In genomic region chr16:83808573-83809014, GRCh38 we compare ENCODE assay signal across 8 cellular contexts. TPM values are rescaled to one million over a fixed set of nuclear protein-coding genes. Genes with fewer than 3 reads are reported as not detected.
DNase-seq lines count a peak whose midpoint lies in the region; ATAC-seq and TF ChIP-seq lines count a peak whose summit lies in the region.

No MANE protein-coding gene starts in this region.

- H3K79me2 ChIP-seq in H9 (ENCODE audit: insufficient read depth, low read length) = peaks cover 8% of the 10 kb centered on the region; the same call in 1 of the 2 replicates

- H4K20me1 ChIP-seq in H9 (ENCODE audit: control insufficient read depth, insufficient read depth, insufficient read length) = peaks cover 2% of the 10 kb centered on the region

- peak overlapping the region; percentile 67 to 86 for H3K4me3 ChIP-seq in foreskin fibroblast (ENCODE audit: low read depth in 1 of 2, low read length in 2 of 2)
- H3K4me3 ChIP-seq in skeletal muscle cell (ENCODE audit: low read depth, low read length) = peak overlapping the region; percentile 89

- H3K9me3 Mint-ChIP-seq in H9 (no peaks in the 10 kb centered on the region; a peak in 1 of 5 replicates), T-cell (no peaks in the 10 kb centered on the region)

- H3K27ac ChIP-seq in H9 (ENCODE audit: insufficient read length, low read depth, low read length) = no peak overlapping the region

- DNase-seq in H9 (no peak), T-cell (no peak), foreskin fibroblast (peak in 1 of 2 donors; percentile 6), skeletal muscle cell (ENCODE audit: low read depth) (no peak), germinal center (ENCODE audit: low spot score) (no peak)
- DNase-seq in stimulated activated naive CD4-positive, alpha-beta T cell (lab: John Stamatoyannopoulos, UW) = no peak

- H3K18ac ChIP-seq in H9 (ENCODE audit: insufficient read length, low read depth, low read length) = no peak overlapping the region

- H3K79me1 ChIP-seq in H9 (ENCODE audit: insufficient read depth, low read depth, low read length, poor library complexity, severe bottlenecking) = peaks cover 4% of the 10 kb centered on the region

- no peak overlapping the region for H2AK5ac ChIP-seq in H9 (ENCODE audit: insufficient read length, low read length)

- no peak overlapping the region for H4K91ac ChIP-seq in H9 (ENCODE audit: insufficient read length, low read depth, low read length)

- no peak overlapping the region for H3K4ac ChIP-seq in H9 (ENCODE audit: low read depth, low read length)

- no peak overlapping the region for H2BK12ac ChIP-seq in H9 (ENCODE audit: insufficient read length, low read depth, low read length)

- no peak overlapping the region for H2AFZ ChIP-seq in H9 (ENCODE audit: low read length)

- peak overlapping the region; percentile 58 for H3K9ac ChIP-seq in H9 (ENCODE audit: extremely low read depth, insufficient read length, low read length)

- H3K4me1 Mint-ChIP-seq in H9 = peaks cover 29 to 30% of the 10 kb centered on the region in 2 experiments
- H3K4me1 Mint-ChIP-seq in T-cell = peaks cover 33 to 47% (median 37%) of the 10 kb centered on the region in 3 donors

- TF ChIP-seq CTCF in H9 (conservative IDR thresholded peaks at IDR 0.05) (no peak), foreskin fibroblast (IDR thresholded peaks at IDR 0.05; ENCODE audit: low read depth, low read length) (no peak)

- CTCF ChIA-PET in T-cell (lab: Charles Lee) = interaction anchor here in 1 of 2 donors (1.5 kb wide), 1 partner anchor 378 kb away, joined by 3 read pairs; the partner anchor contains the start of gene TAF1C

- H2BK20ac ChIP-seq in H9 (ENCODE audit: low read depth, low read length, poor library complexity, severe bottlenecking) = no peak overlapping the region

- H3K4me3 Mint-ChIP-seq in H9 (peak overlapping the region; percentile 96 to 98), T-cell (peak overlapping the region; percentile 91 to 97 (median 96))

- no peaks in the 10 kb centered on the region for H3K27me3 ChIP-seq in H9 (ENCODE audit: insufficient read depth, low read length)

- no peak overlapping the region for H4K5ac ChIP-seq in H9 (ENCODE audit: insufficient read length, low read depth, low read length)

- no peak overlapping the region for H3K23ac ChIP-seq in H9 (ENCODE audit: insufficient read length, low read depth, low read length)

- no peak for ATAC-seq in T-cell (replicated peaks in 1 of 4)
- no peak for ATAC-seq in HG03159 (IDR thresholded peaks at IDR 0.05; ENCODE audit: unreplicated experiment)
- ATAC-seq in HG02571 (IDR thresholded peaks at IDR 0.05; ENCODE audit: unreplicated experiment) = no peak

- POLR2A ChIA-PET in T-cell (lab: Charles Lee) = no interaction called here

- no peak overlapping the region for H2BK15ac ChIP-seq in H9 (ENCODE audit: low read depth, low read length)

- H3K27me3 Mint-ChIP-seq in H9 (ENCODE audit: low read depth) (0 out of 2 replicates have a peak, but pooled peaks cover 1% of the 10 kb centered on the region), T-cell (no peaks in the 10 kb centered on the region)

- H3K36me3 Mint-ChIP-seq in H9 (ENCODE audit: insufficient read depth in 1 of 3, low read depth in 3 of 3) (peaks cover 17 to 42% (median 31%) of the 10 kb centered on the region in 3 experiments; a peak in 6 of 7 replicates), T-cell (peaks cover 34% of the 10 kb centered on the region)

- H3K4me1 ChIP-seq in H9 (ENCODE audit: insufficient read depth, low read length) = peaks cover 10% of the 10 kb centered on the region; the same call in 1 of the 2 replicates

- H2BK5ac ChIP-seq in H9 (ENCODE audit: insufficient read length, low read length) = no peak overlapping the region

- H3K9me3 ChIP-seq in H9 (ENCODE audit: control insufficient read depth, low read depth, low read length) = no peaks in the 10 kb centered on the region

- H3K14ac ChIP-seq in H9 (ENCODE audit: insufficient read depth, low read length) = peak overlapping the region; percentile 17; the same call in 1 of the 2 replicates

- H4K8ac ChIP-seq in H9 (replicated peaks; ENCODE audit: insufficient read length, low read depth, low read length) = no peak overlapping the region

- H2BK120ac ChIP-seq in H9 (ENCODE audit: low read depth, low read length, poor library complexity, severe bottlenecking) = no peak overlapping the region

- H3K27ac Mint-ChIP-seq in H9 (peak overlapping the region; percentile 68 to 97 (median 96); a peak in 5 of 7 replicates), T-cell (peak overlapping the region; percentile 86 to 90)

- no peak overlapping the region for H3K56ac ChIP-seq in H9 (ENCODE audit: insufficient read length, low read depth, low read length)

- H3K23me2 ChIP-seq in H9 (ENCODE audit: insufficient read length, low read depth, low read length, poor library complexity, severe bottlenecking) = peaks cover 3% of the 10 kb centered on the region

- peak overlapping the region; percentile 79 for H3K4me2 ChIP-seq in H9 (ENCODE audit: insufficient read depth, insufficient read length, low read length)

- H3T11ph ChIP-seq in H9 (ENCODE audit: low read length) = no peak overlapping the region

- no CpG with 5 or more reads among the region's 11 CpGs for WGBS in H9 (ENCODE audit: extremely low coverage, insufficient read length, low lambda C conversion rate)

RNA-seq across cellular contexts. Expression of gene HSBP1, which starts 0.8 kb away (rescaled TPM):
- total RNA-seq in H9 (2021) = 228 and 230 TPM in 2 replicates
- 10 to 100 TPM; 17.7 to 33.3 (median 30.0) TPM for total RNA-seq in T-cell
